ENCODE assay signal across 2 cellular contexts in the genomic region with DNA sequence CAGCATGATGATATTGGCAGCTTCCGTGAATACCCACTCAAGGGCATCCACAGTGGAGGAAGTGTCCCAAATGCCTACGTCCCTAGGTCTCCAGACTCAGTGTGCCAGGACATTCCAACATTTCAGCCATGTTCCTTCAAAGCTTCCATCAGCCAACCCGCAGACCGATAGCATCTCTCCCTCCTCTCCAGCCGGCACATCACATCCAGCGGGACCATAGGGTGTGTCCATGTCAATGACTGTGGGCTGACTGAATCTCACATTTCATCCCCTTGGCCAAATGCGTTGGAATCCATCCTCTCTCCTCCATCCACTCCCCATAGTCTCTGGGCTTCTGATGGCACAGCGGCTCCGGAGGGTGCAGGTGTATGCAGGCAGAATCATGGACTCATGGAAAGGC.
TF ChIP-seq lines count a peak whose summit lies in the region.

No MANE protein-coding gene starts in this region.

TF ChIP-seq in K562, 482 proteins besides CTCF, POLR2A, EP300 and RAD21:
- no peak for TF ChIP-seq SP2 (IDR thresholded peaks at IDR 0.05; ENCODE audit: extremely low read depth, low read depth, low read length, poor library complexity, severe bottlenecking)
- TF ChIP-seq CTBP1 (IDR thresholded peaks at IDR 0.05; ENCODE audit: borderline replicate concordance) = 0 out of 2 replicates have a peak, but pooled peaks have one; percentile 20

TF ChIP-seq in H1, 55 proteins besides CTCF, POLR2A, EP300 and RAD21:
- TF ChIP-seq MAFK (IDR thresholded peaks at IDR 0.05; ENCODE audit: low read depth, low read length) (no peak), RNF2 (IDR thresholded peaks at IDR 0.05; ENCODE audit: borderline replicate concordance, low read depth, low read length, missing control alignments, poor library complexity, severe bottlenecking) (no peak), CREB1 (IDR thresholded peaks at IDR 0.05) (no peak), TAF7 (optimal IDR thresholded peaks at IDR 0.05; ENCODE audit: borderline replicate concordance, low read depth, low read length) (no peak), POLR2AphosphoS5 (IDR thresholded peaks at IDR 0.05; ENCODE audit: low read depth, low read length) (no peak), ASH2L (IDR thresholded peaks at IDR 0.05; ENCODE audit: low read length) (no peak), JUN (IDR thresholded peaks at IDR 0.05; ENCODE audit: low read depth, low read length) (no peak), GABPA (IDR thresholded peaks at IDR 0.05; ENCODE audit: borderline replicate concordance, insufficient read depth, low read length) (no peak), SP1 (IDR thresholded peaks at IDR 0.05; ENCODE audit: low read depth, low read length) (no peak), BRCA1 (IDR thresholded peaks at IDR 0.05; ENCODE audit: low read depth, low read length) (no peak), RBBP5 (IDR thresholded peaks at IDR 0.05; ENCODE audit: borderline replicate concordance, low read depth, low read length) (no peak)
- TF ChIP-seq, protein P1, sequence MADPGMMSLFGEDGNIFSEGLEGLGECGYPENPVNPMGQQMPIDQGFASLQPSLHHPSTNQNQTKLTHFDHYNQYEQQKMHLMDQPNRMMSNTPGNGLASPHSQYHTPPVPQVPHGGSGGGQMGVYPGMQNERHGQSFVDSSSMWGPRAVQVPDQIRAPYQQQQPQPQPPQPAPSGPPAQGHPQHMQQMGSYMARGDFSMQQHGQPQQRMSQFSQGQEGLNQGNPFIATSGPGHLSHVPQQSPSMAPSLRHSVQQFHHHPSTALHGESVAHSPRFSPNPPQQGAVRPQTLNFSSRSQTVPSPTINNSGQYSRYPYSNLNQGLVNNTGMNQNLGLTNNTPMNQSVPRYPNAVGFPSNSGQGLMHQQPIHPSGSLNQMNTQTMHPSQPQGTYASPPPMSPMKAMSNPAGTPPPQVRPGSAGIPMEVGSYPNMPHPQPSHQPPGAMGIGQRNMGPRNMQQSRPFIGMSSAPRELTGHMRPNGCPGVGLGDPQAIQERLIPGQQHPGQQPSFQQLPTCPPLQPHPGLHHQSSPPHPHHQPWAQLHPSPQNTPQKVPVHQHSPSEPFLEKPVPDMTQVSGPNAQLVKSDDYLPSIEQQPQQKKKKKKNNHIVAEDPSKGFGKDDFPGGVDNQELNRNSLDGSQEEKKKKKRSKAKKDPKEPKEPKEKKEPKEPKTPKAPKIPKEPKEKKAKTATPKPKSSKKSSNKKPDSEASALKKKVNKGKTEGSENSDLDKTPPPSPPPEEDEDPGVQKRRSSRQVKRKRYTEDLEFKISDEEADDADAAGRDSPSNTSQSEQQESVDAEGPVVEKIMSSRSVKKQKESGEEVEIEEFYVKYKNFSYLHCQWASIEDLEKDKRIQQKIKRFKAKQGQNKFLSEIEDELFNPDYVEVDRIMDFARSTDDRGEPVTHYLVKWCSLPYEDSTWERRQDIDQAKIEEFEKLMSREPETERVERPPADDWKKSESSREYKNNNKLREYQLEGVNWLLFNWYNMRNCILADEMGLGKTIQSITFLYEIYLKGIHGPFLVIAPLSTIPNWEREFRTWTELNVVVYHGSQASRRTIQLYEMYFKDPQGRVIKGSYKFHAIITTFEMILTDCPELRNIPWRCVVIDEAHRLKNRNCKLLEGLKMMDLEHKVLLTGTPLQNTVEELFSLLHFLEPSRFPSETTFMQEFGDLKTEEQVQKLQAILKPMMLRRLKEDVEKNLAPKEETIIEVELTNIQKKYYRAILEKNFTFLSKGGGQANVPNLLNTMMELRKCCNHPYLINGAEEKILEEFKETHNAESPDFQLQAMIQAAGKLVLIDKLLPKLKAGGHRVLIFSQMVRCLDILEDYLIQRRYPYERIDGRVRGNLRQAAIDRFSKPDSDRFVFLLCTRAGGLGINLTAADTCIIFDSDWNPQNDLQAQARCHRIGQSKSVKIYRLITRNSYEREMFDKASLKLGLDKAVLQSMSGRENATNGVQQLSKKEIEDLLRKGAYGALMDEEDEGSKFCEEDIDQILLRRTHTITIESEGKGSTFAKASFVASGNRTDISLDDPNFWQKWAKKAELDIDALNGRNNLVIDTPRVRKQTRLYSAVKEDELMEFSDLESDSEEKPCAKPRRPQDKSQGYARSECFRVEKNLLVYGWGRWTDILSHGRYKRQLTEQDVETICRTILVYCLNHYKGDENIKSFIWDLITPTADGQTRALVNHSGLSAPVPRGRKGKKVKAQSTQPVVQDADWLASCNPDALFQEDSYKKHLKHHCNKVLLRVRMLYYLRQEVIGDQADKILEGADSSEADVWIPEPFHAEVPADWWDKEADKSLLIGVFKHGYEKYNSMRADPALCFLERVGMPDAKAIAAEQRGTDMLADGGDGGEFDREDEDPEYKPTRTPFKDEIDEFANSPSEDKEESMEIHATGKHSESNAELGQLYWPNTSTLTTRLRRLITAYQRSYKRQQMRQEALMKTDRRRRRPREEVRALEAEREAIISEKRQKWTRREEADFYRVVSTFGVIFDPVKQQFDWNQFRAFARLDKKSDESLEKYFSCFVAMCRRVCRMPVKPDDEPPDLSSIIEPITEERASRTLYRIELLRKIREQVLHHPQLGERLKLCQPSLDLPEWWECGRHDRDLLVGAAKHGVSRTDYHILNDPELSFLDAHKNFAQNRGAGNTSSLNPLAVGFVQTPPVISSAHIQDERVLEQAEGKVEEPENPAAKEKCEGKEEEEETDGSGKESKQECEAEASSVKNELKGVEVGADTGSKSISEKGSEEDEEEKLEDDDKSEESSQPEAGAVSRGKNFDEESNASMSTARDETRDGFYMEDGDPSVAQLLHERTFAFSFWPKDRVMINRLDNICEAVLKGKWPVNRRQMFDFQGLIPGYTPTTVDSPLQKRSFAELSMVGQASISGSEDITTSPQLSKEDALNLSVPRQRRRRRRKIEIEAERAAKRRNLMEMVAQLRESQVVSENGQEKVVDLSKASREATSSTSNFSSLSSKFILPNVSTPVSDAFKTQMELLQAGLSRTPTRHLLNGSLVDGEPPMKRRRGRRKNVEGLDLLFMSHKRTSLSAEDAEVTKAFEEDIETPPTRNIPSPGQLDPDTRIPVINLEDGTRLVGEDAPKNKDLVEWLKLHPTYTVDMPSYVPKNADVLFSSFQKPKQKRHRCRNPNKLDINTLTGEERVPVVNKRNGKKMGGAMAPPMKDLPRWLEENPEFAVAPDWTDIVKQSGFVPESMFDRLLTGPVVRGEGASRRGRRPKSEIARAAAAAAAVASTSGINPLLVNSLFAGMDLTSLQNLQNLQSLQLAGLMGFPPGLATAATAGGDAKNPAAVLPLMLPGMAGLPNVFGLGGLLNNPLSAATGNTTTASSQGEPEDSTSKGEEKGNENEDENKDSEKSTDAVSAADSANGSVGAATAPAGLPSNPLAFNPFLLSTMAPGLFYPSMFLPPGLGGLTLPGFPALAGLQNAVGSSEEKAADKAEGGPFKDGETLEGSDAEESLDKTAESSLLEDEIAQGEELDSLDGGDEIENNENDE (IDR thresholded peaks at IDR 0.05; ENCODE audit: insufficient replicate concordance, low read length) = no peak
